In genomic region chr2:175931751-175932295, GRCh38 we compare ENCODE assay signal across 22 cellular contexts.
DNase-seq lines count a peak whose midpoint lies in the region; ATAC-seq, FAIRE-seq and TF ChIP-seq lines count a peak whose summit lies in the region.
"Had no signal": no experiment of that assay in that cellular context is flagged by ENCODE, and none has a peak within 500 bp of the region (broad histone marks: within the 10 kb centered on the region; RNA-seq: fewer than 3 reads in every experiment).

No MANE protein-coding gene starts in this region.

- no peaks in the 10 kb centered on the region for H3K79me2 ChIP-seq in keratinocyte (ENCODE audit: control insufficient read depth, insufficient read depth, low read length)

- H3K27ac ChIP-seq in 22Rv1 (peak overlapping the region; percentile 78), keratinocyte (ENCODE audit: control insufficient read depth, insufficient read depth, low read length) (no peak overlapping the region), colonic mucosa (no peak overlapping the region)
- H3K27ac ChIP-seq: A549, dorsolateral prefrontal cortex, vagina had no signal

- no peak for ATAC-seq in GM21360 (IDR thresholded peaks at IDR 0.05; ENCODE audit: unreplicated experiment)
- ATAC-seq in GM21786 (IDR thresholded peaks at IDR 0.05; ENCODE audit: unreplicated experiment): no peak
- ATAC-seq: A549, esophagus mucosa, HepG2, natural killer cell had no signal

- TF ChIP-seq CTCF in 22Rv1 (IDR thresholded peaks at IDR 0.05) (no peak), keratinocyte (optimal IDR thresholded peaks at IDR 0.05 in 1 of 3, IDR thresholded peaks at IDR 0.05 in 1 of 3, conservative IDR thresholded peaks at IDR 0.05 in 1 of 3; ENCODE audit: extremely low read depth in 1 of 3, insufficient read depth in 2 of 3, low read length in 3 of 3) (no peak), colonic mucosa (IDR thresholded peaks at IDR 0.05) (no peak)

- H3K4me1 ChIP-seq in keratinocyte (ENCODE audit: control insufficient read depth, extremely low read depth, insufficient read depth, low read length) (peaks cover 14% of the 10 kb centered on the region), colonic mucosa (no peaks in the 10 kb centered on the region)
- H3K4me1 ChIP-seq: A549, Caco-2, vagina had no signal

- CTCF ChIA-PET in HEK293T (lab: Yijun Ruan, JAX): interaction anchor here (1.8 kb wide), 1 partner anchor 15 kb away, joined by 3 read pairs; no protein-coding TSS in a partner anchor

- H3K9ac ChIP-seq in keratinocyte (ENCODE audit: control insufficient read depth, extremely low read depth, insufficient read depth, low read length): no peak overlapping the region
- H3K9ac ChIP-seq in colonic mucosa (ENCODE audit: low read depth in 2 of 2, low read length in 2 of 2): no peak overlapping the region

- intact Hi-C loops in colonic mucosa (cut with DNase I): no loop called here

- DNase-seq in GM04504 (ENCODE audit: low read depth) (peak; percentile 45), astrocyte of the hippocampus (ENCODE audit: low read depth, low spot score) (peak; percentile 83), keratinocyte (ENCODE audit: low read depth, low spot score) (no peak), HEK293T (ENCODE audit: extremely low spot score) (no peak), colonic mucosa (no peak)
- DNase-seq: activated effector memory CD4-positive, alpha-beta T cell treated with Interleukin-2 at 50 U/mL for 16 hours; anterior cingulate cortex; Caco-2; dorsolateral prefrontal cortex; H9; natural killer cell; NCI-H2029; NCI-H524; SIG-M5 had no signal

- no peaks in the 10 kb centered on the region for H3K9me3 ChIP-seq in keratinocyte (ENCODE audit: control insufficient read depth, low read depth, low read length)
- no peaks in the 10 kb centered on the region for H3K9me3 ChIP-seq in colonic mucosa
- H3K9me3 ChIP-seq: A549, Caco-2, vagina had no signal

- FAIRE-seq in keratinocyte (lab: Jason Lieb, UNC): no peak
- FAIRE-seq: A549, GM12892, HepG2 had no signal

- no peaks in the 10 kb centered on the region for H4K20me1 ChIP-seq in keratinocyte (ENCODE audit: control insufficient read depth, extremely low read depth, insufficient read depth, low read length)

- H3K4me3 ChIP-seq in keratinocyte (ENCODE audit: control insufficient read depth in 2 of 3, extremely low read depth in 1 of 3, insufficient read depth in 2 of 3, low read depth in 1 of 3, low read length in 3 of 3): no peak overlapping the region
- no peak overlapping the region for H3K4me3 ChIP-seq in colonic mucosa
- H3K4me3 ChIP-seq: A549, dorsolateral prefrontal cortex, vagina had no signal

- H3K36me3 ChIP-seq in keratinocyte (ENCODE audit: control insufficient read depth in 2 of 2, extremely low read depth in 1 of 2, insufficient read depth in 2 of 2, low read length in 2 of 2): peaks cover 0 to 5% of the 10 kb centered on the region in 2 experiments
- no peaks in the 10 kb centered on the region for H3K36me3 ChIP-seq in colonic mucosa

- dilution Hi-C loops in keratinocyte (cut with MboI; ENCODE audit: extremely low pct_ligation_motif_present, low sequenced_read_pairs): no loop called here

- no peaks in the 10 kb centered on the region for H3K9me1 ChIP-seq in keratinocyte (ENCODE audit: control insufficient read depth, extremely low read depth, insufficient read depth, low read length)

- POLR2A ChIA-PET in HEK293T (lab: Yijun Ruan, JAX): no interaction called here

- no peaks in the 10 kb centered on the region for H3K27me3 ChIP-seq in keratinocyte (ENCODE audit: control insufficient read depth, extremely low read depth, insufficient read depth, low read length)
- H3K27me3 ChIP-seq in colonic mucosa: no peaks in the 10 kb centered on the region
- H3K27me3 ChIP-seq: dorsolateral prefrontal cortex, vagina had no signal

- peak overlapping the region; percentile 31 for H2AFZ ChIP-seq in keratinocyte (ENCODE audit: control insufficient read depth, low read length)

- H3K4me2 ChIP-seq in keratinocyte (ENCODE audit: control insufficient read depth, extremely low read depth, insufficient read depth, low read depth, low read length): no peak overlapping the region
- H3K4me2 ChIP-seq: A549 had no signal

TF ChIP-seq in HEK293T, 16 proteins besides CTCF, POLR2A, EP300 and RAD21:
- no peak for TF ChIP-seq TARDBP (IDR thresholded peaks at IDR 0.05)
- TF ChIP-seq L3MBTL2 (conservative IDR thresholded peaks at IDR 0.05): no peak
- no peak for TF ChIP-seq CTBP1 (IDR thresholded peaks at IDR 0.05; ENCODE audit: borderline replicate concordance)
- TF ChIP-seq, protein P1, sequence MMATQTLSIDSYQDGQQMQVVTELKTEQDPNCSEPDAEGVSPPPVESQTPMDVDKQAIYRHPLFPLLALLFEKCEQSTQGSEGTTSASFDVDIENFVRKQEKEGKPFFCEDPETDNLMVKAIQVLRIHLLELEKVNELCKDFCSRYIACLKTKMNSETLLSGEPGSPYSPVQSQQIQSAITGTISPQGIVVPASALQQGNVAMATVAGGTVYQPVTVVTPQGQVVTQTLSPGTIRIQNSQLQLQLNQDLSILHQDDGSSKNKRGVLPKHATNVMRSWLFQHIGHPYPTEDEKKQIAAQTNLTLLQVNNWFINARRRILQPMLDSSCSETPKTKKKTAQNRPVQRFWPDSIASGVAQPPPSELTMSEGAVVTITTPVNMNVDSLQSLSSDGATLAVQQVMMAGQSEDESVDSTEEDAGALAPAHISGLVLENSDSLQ (IDR thresholded peaks at IDR 0.05): no peak
- no peak for TF ChIP-seq ARNT (IDR thresholded peaks at IDR 0.05)
- no peak for TF ChIP-seq BHLHE40 (IDR thresholded peaks at IDR 0.05; ENCODE audit: borderline replicate concordance)
- no peak for TF ChIP-seq FOXA1 (IDR thresholded peaks at IDR 0.05)
- no peak for TF ChIP-seq LEF1 (IDR thresholded peaks at IDR 0.05; ENCODE audit: borderline replicate concordance)
- TF ChIP-seq SUZ12 (IDR thresholded peaks at IDR 0.05): no peak
- TF ChIP-seq HDGF (IDR thresholded peaks at IDR 0.05; ENCODE audit: borderline replicate concordance): no peak
- no peak for TF ChIP-seq NFRKB (IDR thresholded peaks at IDR 0.05)
- no peak for TF ChIP-seq FOXK2 (IDR thresholded peaks at IDR 0.05)
- no peak for TF ChIP-seq FOXM1 (IDR thresholded peaks at IDR 0.05; ENCODE audit: borderline replicate concordance)
- no peak for TF ChIP-seq SP1 (IDR thresholded peaks at IDR 0.05)
- no peak for TF ChIP-seq ELF4 (IDR thresholded peaks at IDR 0.05)
- no peak for TF ChIP-seq ZNF384 (IDR thresholded peaks at IDR 0.05)

Comparison
In these comparisons a context has a peak if more than half of its experiments do, and no peak if none do; other contexts are left out.
1. DNase-seq: peak in GM04504 (single experiment) and astrocyte of the hippocampus (single experiment); none in keratinocyte (single experiment), HEK293T (single experiment) and colonic mucosa (single experiment).